1 cellular context compared by ENCODE assay signal in the genomic region with DNA sequence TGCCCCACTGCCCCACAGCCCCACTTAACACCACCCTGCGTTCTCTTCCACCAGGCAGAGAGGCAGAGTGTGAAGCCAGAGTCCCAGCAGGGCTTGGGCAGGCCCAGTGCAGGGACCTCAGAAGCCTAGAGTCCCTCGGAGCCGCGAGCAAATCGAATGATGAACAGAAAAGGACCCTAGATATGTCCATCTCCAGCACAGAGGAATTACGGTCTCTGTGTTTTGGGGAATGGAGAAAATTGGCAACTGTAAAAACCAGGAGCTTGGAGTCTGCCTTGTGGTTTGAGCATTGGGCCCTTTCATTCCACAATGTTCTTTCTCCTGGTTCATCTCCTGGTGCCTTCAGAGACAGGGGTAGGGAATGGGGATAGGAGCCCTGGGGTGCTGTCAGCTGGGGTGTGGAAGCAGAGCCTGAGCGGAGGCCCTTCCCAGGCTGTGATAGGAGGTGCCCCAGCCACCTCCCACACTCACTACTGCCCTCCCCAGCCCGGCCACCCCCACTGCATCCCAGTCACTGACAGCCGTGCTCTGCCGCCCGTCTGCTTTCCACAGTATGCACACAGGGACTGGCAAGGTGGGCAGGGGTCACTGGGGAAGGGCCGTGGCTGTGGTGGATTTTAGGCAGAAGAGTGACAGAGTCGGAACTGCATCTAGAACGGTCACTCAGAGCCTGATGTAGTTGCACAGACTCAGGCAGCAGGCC.
TF ChIP-seq lines count a peak whose summit lies in the region.

No MANE protein-coding gene starts in this region.

TF ChIP-seq in GM23338, 12 proteins besides CTCF, POLR2A, EP300 and RAD21:
- TF ChIP-seq POLR2AphosphoS5 (IDR thresholded peaks at IDR 0.05; ENCODE audit: low read depth) (no peak), REST (IDR thresholded peaks at IDR 0.05; ENCODE audit: unreplicated experiment) (no peak), EZH2 (IDR thresholded peaks at IDR 0.05; ENCODE audit: low read depth, unreplicated experiment) (no peak), JUNB (IDR thresholded peaks at IDR 0.05; ENCODE audit: unreplicated experiment) (no peak), STAT1 (IDR thresholded peaks at IDR 0.05; ENCODE audit: unreplicated experiment) (no peak), ETS1 (IDR thresholded peaks at IDR 0.05) (no peak), ZNF114 (CRISPR knock-in tag; IDR thresholded peaks at IDR 0.05) (no peak), CREB1 (CRISPR knock-in tag; IDR thresholded peaks at IDR 0.05; ENCODE audit: low read depth) (no peak), NANOG (IDR thresholded peaks at IDR 0.05; ENCODE audit: borderline replicate concordance) (no peak), EZH2phosphoT487 (IDR thresholded peaks at IDR 0.05; ENCODE audit: unreplicated experiment) (no peak), ZNF331 (CRISPR knock-in tag; IDR thresholded peaks at IDR 0.05; ENCODE audit: low read depth) (no peak)
- TF ChIP-seq, protein P1, sequence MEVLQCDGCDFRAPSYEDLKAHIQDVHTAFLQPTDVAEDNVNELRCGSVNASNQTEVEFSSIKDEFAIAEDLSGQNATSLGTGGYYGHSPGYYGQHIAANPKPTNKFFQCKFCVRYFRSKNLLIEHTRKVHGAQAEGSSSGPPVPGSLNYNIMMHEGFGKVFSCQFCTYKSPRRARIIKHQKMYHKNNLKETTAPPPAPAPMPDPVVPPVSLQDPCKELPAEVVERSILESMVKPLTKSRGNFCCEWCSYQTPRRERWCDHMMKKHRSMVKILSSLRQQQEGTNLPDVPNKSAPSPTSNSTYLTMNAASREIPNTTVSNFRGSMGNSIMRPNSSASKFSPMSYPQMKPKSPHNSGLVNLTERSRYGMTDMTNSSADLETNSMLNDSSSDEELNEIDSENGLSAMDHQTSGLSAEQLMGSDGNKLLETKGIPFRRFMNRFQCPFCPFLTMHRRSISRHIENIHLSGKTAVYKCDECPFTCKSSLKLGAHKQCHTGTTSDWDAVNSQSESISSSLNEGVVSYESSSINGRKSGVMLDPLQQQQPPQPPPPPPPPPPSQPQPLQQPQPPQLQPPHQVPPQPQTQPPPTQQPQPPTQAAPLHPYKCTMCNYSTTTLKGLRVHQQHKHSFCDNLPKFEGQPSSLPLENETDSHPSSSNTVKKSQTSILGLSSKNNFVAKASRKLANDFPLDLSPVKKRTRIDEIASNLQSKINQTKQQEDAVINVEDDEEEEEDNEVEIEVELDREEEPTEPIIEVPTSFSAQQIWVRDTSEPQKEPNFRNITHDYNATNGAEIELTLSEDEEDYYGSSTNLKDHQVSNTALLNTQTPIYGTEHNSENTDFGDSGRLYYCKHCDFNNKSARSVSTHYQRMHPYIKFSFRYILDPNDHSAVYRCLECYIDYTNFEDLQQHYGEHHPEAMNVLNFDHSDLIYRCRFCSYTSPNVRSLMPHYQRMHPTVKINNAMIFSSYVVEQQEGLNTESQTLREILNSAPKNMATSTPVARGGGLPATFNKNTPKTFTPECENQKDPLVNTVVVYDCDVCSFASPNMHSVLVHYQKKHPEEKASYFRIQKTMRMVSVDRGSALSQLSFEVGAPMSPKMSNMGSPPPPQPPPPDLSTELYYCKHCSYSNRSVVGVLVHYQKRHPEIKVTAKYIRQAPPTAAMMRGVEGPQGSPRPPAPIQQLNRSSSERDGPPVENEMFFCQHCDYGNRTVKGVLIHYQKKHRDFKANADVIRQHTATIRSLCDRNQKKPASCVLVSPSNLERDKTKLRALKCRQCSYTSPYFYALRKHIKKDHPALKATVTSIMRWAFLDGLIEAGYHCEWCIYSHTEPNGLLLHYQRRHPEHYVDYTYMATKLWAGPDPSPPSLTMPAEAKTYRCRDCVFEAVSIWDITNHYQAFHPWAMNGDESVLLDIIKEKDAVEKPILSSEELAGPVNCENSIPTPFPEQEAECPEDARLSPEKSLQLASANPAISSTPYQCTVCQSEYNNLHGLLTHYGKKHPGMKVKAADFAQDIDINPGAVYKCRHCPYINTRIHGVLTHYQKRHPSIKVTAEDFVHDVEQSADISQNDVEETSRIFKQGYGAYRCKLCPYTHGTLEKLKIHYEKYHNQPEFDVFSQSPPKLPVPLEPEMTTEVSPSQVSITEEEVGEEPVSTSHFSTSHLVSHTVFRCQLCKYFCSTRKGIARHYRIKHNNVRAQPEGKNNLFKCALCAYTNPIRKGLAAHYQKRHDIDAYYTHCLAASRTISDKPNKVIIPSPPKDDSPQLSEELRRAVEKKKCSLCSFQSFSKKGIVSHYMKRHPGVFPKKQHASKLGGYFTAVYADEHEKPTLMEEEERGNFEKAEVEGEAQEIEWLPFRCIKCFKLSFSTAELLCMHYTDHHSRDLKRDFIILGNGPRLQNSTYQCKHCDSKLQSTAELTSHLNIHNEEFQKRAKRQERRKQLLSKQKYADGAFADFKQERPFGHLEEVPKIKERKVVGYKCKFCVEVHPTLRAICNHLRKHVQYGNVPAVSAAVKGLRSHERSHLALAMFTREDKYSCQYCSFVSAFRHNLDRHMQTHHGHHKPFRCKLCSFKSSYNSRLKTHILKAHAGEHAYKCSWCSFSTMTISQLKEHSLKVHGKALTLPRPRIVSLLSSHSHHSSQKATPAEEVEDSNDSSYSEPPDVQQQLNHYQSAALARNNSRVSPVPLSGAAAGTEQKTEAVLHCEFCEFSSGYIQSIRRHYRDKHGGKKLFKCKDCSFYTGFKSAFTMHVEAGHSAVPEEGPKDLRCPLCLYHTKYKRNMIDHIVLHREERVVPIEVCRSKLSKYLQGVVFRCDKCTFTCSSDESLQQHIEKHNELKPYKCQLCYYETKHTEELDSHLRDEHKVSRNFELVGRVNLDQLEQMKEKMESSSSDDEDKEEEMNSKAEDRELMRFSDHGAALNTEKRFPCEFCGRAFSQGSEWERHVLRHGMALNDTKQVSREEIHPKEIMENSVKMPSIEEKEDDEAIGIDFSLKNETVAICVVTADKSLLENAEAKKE (CRISPR knock-in tag; IDR thresholded peaks at IDR 0.05), result no peak
